11 cellular contexts compared by ENCODE assay signal in the genomic region with DNA sequence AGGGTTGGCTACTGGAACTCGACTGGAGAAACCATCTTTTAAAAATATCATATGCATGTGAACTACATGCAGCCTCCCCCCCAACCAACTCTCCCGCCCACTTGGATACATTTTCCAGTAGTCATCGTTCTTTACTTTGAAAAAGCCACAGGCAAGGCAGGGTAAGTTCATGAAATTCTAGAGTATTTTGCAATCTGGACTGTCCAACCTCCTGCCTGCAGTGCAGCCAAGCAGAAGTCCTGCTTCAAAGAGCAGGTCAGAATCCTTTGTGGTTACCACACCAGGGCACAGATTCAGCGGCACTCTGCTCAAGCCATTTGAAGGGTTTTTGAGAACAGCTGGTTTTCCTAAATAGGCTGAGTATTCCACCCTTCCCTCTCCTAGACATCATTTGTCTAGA. TPM values are rescaled to one million over a fixed set of nuclear protein-coding genes. Genes with fewer than 3 reads are reported as not detected.
DNase-seq lines count a peak whose midpoint lies in the region; ATAC-seq, FAIRE-seq and TF ChIP-seq lines count a peak whose summit lies in the region.
"Had no signal": no experiment of that assay in that cellular context is flagged by ENCODE, and none has a peak within 500 bp of the region (broad histone marks: within the 10 kb centered on the region; RNA-seq: fewer than 3 reads in every experiment).

No MANE protein-coding gene starts in this region.

- H3K27ac ChIP-seq in RWPE1 (peak overlapping the region; percentile 91), small intestine (ENCODE audit: low read depth in 1 of 2, low read length in 1 of 2) (no peak overlapping the region)
- H3K27ac ChIP-seq: KMS-11 had no signal

- H3K4me3 ChIP-seq in foreskin fibroblast (ENCODE audit: low read depth in 1 of 2, low read length in 2 of 2): no peak overlapping the region
- no peak overlapping the region for H3K4me3 ChIP-seq in small intestine (ENCODE audit: low read depth in 1 of 2, low read length in 2 of 2)

- ATAC-seq in GM21619 (IDR thresholded peaks at IDR 0.05; ENCODE audit: unreplicated experiment): no peak
- ATAC-seq in activated CD4-positive, CD25-positive, alpha-beta regulatory T cell treated with anti-CD3 and anti-CD28 coated beads, Interleukin-2, amount 50 U/mL, for 24 hours: no peak
- ATAC-seq: natural killer cell treated with Interleukin-12 subunit alpha and Interleukin-12 subunit beta and Interleukin-15 and Interleukin-18, amount 100 ng/mL, for 72 hours had no signal

- peak; percentile 19 for DNase-seq in GOT3 (lab: John Stamatoyannopoulos, UW)
- DNase-seq in RWPE1 (ENCODE audit: low spot score): peak; percentile 36
- DNase-seq in foreskin fibroblast: peak; percentile 68 to 90
- DNase-seq in smooth muscle cell of the brain vasculature (ENCODE audit: low read depth, low spot score): peak; percentile 84
- no peak for DNase-seq in small intestine
- DNase-seq in NCI-H526 (lab: John Stamatoyannopoulos, UW): no peak

- TF ChIP-seq CTCF in RWPE1 (conservative IDR thresholded peaks at IDR 0.05; ENCODE audit: low read depth) (no peak), foreskin fibroblast (IDR thresholded peaks at IDR 0.05; ENCODE audit: low read depth, low read length) (no peak)

- H3K9me3 ChIP-seq in small intestine (ENCODE audit: control insufficient read depth, low read depth): no peaks in the 10 kb centered on the region

- CTCF ChIA-PET in RWPE1 (lab: Yijun Ruan, JAX): no interaction called here

- H3K4me1 ChIP-seq in small intestine (ENCODE audit: control insufficient read depth in 2 of 2, insufficient read depth in 1 of 2, low read depth in 1 of 2, low read length in 1 of 2): no peaks in the 10 kb centered on the region

- no peaks in the 10 kb centered on the region for H3K27me3 ChIP-seq in small intestine (ENCODE audit: control insufficient read depth in 2 of 2, insufficient read depth in 2 of 2, low read length in 2 of 2)

- H3K36me3 ChIP-seq in small intestine (ENCODE audit: control insufficient read depth in 2 of 2, insufficient read depth in 2 of 2, low read length in 2 of 2): no peaks in the 10 kb centered on the region

- FAIRE-seq in small intestine (lab: Jason Lieb, UNC): no peak
- FAIRE-seq: endothelial cell of umbilical vein had no signal

- POLR2A ChIA-PET in RWPE1 (lab: Yijun Ruan, JAX; ENCODE audit: low non-redundant PET): no interaction called here

- WGBS in small intestine, 3 donors: 59 to 81% (median 71%) methylated on average over 4 of the region's 4 CpGs

RNA-seq across cellular contexts. Expression of gene ELF5, which starts 12.1 kb away (rescaled TPM):
- not detected for polyA plus RNA-seq in small intestine
- polyA plus RNA-seq: endothelial cell of umbilical vein had no signal

Comparison
In these comparisons a context has a peak if more than half of its experiments do, and no peak if none do; other contexts are left out.
1. DNase-seq: peak in GOT3 (single experiment), RWPE1 (single experiment), foreskin fibroblast (2 of 2) and smooth muscle cell of the brain vasculature (single experiment); none in small intestine (single experiment) and NCI-H526 (0 of 2).